In genomic region chr12:65490193-65490592, GRCh38 we compare ENCODE assay signal across 25 cellular contexts.
DNase-seq lines count a peak whose midpoint lies in the region; ATAC-seq lines count a peak whose summit lies in the region.
"Had no signal": no experiment of that assay in that cellular context is flagged by ENCODE, and none has a peak within 500 bp of the region (broad histone marks: within the 10 kb centered on the region; RNA-seq: fewer than 3 reads in every experiment).

No MANE protein-coding gene starts in this region.

- H3K9me3 Mint-ChIP-seq in stimulated activated memory B cell treated with anti-CD40 and anti-IgM and Interleukin-4, amounts not matched to agents 10 μg/mL and 1 μg/mL and 100 μg/mL, for 72 hours = peaks cover 5% of the 10 kb centered on the region

- H3K36me3 Mint-ChIP-seq in stimulated activated memory B cell treated with anti-CD40 and anti-IgM and Interleukin-4, amounts not matched to agents 10 μg/mL and 1 μg/mL and 100 μg/mL, for 72 hours = no peaks in the 10 kb centered on the region
- H3K36me3 Mint-ChIP-seq: CD8-positive, alpha-beta T cell had no signal

- H3K4me1 Mint-ChIP-seq in stimulated activated memory B cell treated with anti-CD40 and anti-IgM and Interleukin-4, amounts not matched to agents 10 μg/mL and 1 μg/mL and 100 μg/mL, for 72 hours = no peaks in the 10 kb centered on the region

- DNase-seq in ELR (ENCODE audit: low read depth) = peak; percentile 61
- DNase-seq in NCI-H226 = peak; percentile 34
- DNase-seq in astrocyte of the hippocampus (ENCODE audit: low read depth, low spot score) = peak; percentile 57
- DNase-seq in renal cortical epithelial cell (ENCODE audit: low read depth) = peak; percentile 80
- DNase-seq in G401 (ENCODE audit: low spot score) = no peak
- no peak for DNase-seq in mucosa of gallbladder (ENCODE audit: low spot score)
- DNase-seq in NK-92 (lab: John Stamatoyannopoulos, UW; ENCODE audit: unreplicated experiment) = no peak
- DNase-seq: activated CD4-positive, alpha-beta T cell treated with anti-CD3 and anti-CD28 coated beads for 1 hour; activated naive CD4-positive, alpha-beta T cell treated with anti-CD3 and anti-CD28 coated beads for 36 hours; activated T-cell treated with anti-CD3 and anti-CD28 coated beads, Interleukin-2, amount 50 U/mL, for 4 hours; AML-193; CD8-positive, alpha-beta T cell; cerebellar nuclear complex; DMS53; erythroblast; gastrocnemius medialis; hypothalamus; KBM-7; NCI-H1694 treated with DMSO at 0.1 percent for 48 hours; Right ventricle myocardium superior; stimulated activated CD4-positive, alpha-beta T cell treated with anti-CD3 and anti-CD28 coated beads, Interleukin-2, amount 100 ng/mL, for 48 hours; stimulated activated naive CD4-positive, alpha-beta T cell treated with Interleukin-2 at 50 U/mL for 16 hours; T-helper 1 cell; tibial artery had no signal

- no peak overlapping the region for H3K4me3 Mint-ChIP-seq in stimulated activated memory B cell treated with anti-CD40 and anti-IgM and Interleukin-4, amounts not matched to agents 10 μg/mL and 1 μg/mL and 100 μg/mL, for 72 hours
- H3K4me3 Mint-ChIP-seq: activated naive CD4-positive, alpha-beta T cell treated with anti-CD3 and anti-CD28 coated beads for 36 hours; activated T-cell treated with anti-CD3 and anti-CD28 coated beads, Interleukin-2, amount 50 U/mL, for 4 hours; CD8-positive, alpha-beta T cell had no signal

- H3K27me3 Mint-ChIP-seq in stimulated activated memory B cell treated with anti-CD40 and anti-IgM and Interleukin-4, amounts not matched to agents 10 μg/mL and 1 μg/mL and 100 μg/mL, for 72 hours = peaks cover 8% of the 10 kb centered on the region

- in situ Hi-C loops in G401 (cut with HindIII; ENCODE audit: low sequenced_read_pairs) = no loop called here

- no peak overlapping the region for H3K27ac Mint-ChIP-seq in stimulated activated memory B cell treated with anti-CD40 and anti-IgM and Interleukin-4, amounts not matched to agents 10 μg/mL and 1 μg/mL and 100 μg/mL, for 72 hours
- H3K27ac Mint-ChIP-seq: activated naive CD4-positive, alpha-beta T cell treated with anti-CD3 and anti-CD28 coated beads for 36 hours; CD8-positive, alpha-beta T cell had no signal

- ATAC-seq in stimulated activated memory B cell treated with anti-CD40 and anti-IgM and Interleukin-4, amounts not matched to agents 10 μg/mL and 1 μg/mL and 100 μg/mL, for 72 hours = no peak
- ATAC-seq: activated T-cell treated with anti-CD3 and anti-CD28 coated beads, Interleukin-2, amount 50 U/mL, for 4 hours; CD8-positive, alpha-beta T cell; gastrocnemius medialis had no signal

Comparison
In these comparisons a context has a peak if more than half of its experiments do, and no peak if none do; other contexts are left out.
1. DNase-seq: peak in ELR (single experiment), NCI-H226 (single experiment), astrocyte of the hippocampus (single experiment) and renal cortical epithelial cell (single experiment); none in G401 (single experiment), mucosa of gallbladder (single experiment) and NK-92 (single experiment).